4 cellular contexts compared by ENCODE assay signal in genomic region chr2:236223675-236224074, GRCh38.
TF ChIP-seq lines count a peak whose summit lies in the region.

No MANE protein-coding gene starts in this region.

TF ChIP-seq in SK-N-SH treated with all-trans-retinoic acid at 6 μM for 48 hours, 23 proteins besides CTCF, POLR2A, EP300 and RAD21:
- TF ChIP-seq ZNF8 (CRISPR knock-in tag; IDR thresholded peaks at IDR 0.05): peak; percentile 86
- TF ChIP-seq SNAI2 (CRISPR knock-in tag; IDR thresholded peaks at IDR 0.05): no peak
- TF ChIP-seq TOX (CRISPR knock-in tag; IDR thresholded peaks at IDR 0.05; ENCODE audit: borderline replicate concordance): no peak

TF ChIP-seq in SK-N-SH, 30 proteins besides CTCF, POLR2A, EP300 and RAD21:
- TF ChIP-seq POLR2AphosphoS5 (IDR thresholded peaks at IDR 0.05; ENCODE audit: low read depth, low read length) (no peak), GATA2 (CRISPR knock-in tag; IDR thresholded peaks at IDR 0.05) (no peak), TEAD4 (IDR thresholded peaks at IDR 0.05; ENCODE audit: borderline replicate concordance, insufficient read depth) (no peak), FOXM1 (IDR thresholded peaks at IDR 0.05; ENCODE audit: low read depth) (no peak), MEF2A (IDR thresholded peaks at IDR 0.05; ENCODE audit: borderline replicate concordance, low read depth) (no peak), TCF12 (IDR thresholded peaks at IDR 0.05) (no peak), USF2 (IDR thresholded peaks at IDR 0.05; ENCODE audit: borderline replicate concordance, low read depth, low read length) (no peak), MAX (IDR thresholded peaks at IDR 0.05; ENCODE audit: low read depth) (no peak), FOSL2 (IDR thresholded peaks at IDR 0.05; ENCODE audit: borderline replicate concordance, low read depth) (no peak), ZBTB33 (IDR thresholded peaks at IDR 0.05; ENCODE audit: borderline replicate concordance, low read depth) (no peak), GABPA (IDR thresholded peaks at IDR 0.05; ENCODE audit: low read depth) (no peak), TAF1 (IDR thresholded peaks at IDR 0.05; ENCODE audit: borderline replicate concordance, low read depth, low read length) (no peak), RXRA (IDR thresholded peaks at IDR 0.05; ENCODE audit: borderline replicate concordance, low read depth) (no peak), RFX5 (IDR thresholded peaks at IDR 0.05; ENCODE audit: low read length) (no peak), FOXJ3 (CRISPR knock-in tag; IDR thresholded peaks at IDR 0.05) (no peak)

TF ChIP-seq in A549, 52 proteins besides CTCF, POLR2A, EP300 and RAD21:
- TF ChIP-seq NFE2L2 (conservative IDR thresholded peaks at IDR 0.05; ENCODE audit: low read length) (peak; percentile 68), HOXB5 (CRISPR knock-in tag; IDR thresholded peaks at IDR 0.05) (no peak), MAFK (IDR thresholded peaks at IDR 0.05; ENCODE audit: partially characterized antibody) (peak; percentile 83), RCOR1 (IDR thresholded peaks at IDR 0.05; ENCODE audit: low read depth, low read length) (no peak), ZFP36 (IDR thresholded peaks at IDR 0.05; ENCODE audit: borderline replicate concordance, partially characterized antibody) (no peak)

TF ChIP-seq in K562, 482 proteins besides CTCF, POLR2A, EP300 and RAD21:
- TF ChIP-seq ZNF408 (CRISPR knock-in tag; IDR thresholded peaks at IDR 0.05; ENCODE audit: low read depth) (no peak), ZNF695 (CRISPR knock-in tag; IDR thresholded peaks at IDR 0.05) (no peak), ZNF316 (IDR thresholded peaks at IDR 0.05) (peak; percentile 49), MAFK (IDR thresholded peaks at IDR 0.05; ENCODE audit: low read length) (peak; percentile 16; the same call in 1 of the 2 replicates), MAFG (tag; conservative IDR thresholded peaks at IDR 0.05) (peak; percentile 62)
